7 cellular contexts compared by ENCODE assay signal in genomic region chr1:42845866-42846256, GRCh38. TPM values are rescaled to one million over a fixed set of nuclear protein-coding genes. Genes with fewer than 3 reads are reported as not detected.
A peak's percentile ranks its signal among the peaks of the same experiment; 100 is the strongest.
DNase-seq lines count a peak whose midpoint lies in the region; ATAC-seq lines count a peak whose summit lies in the region.

No MANE protein-coding gene starts in this region.

- 14% methylated on average over 10 of the region's 10 CpGs for WGBS in thymus

- no peak for DNase-seq in activated naive CD8-positive, alpha-beta T cell treated with anti-CD3 and anti-CD28 coated beads for 36 hours
- DNase-seq in left colon (no peak), AG20443 (ENCODE audit: low spot score) (no peak), T-helper 9 cell (no peak)

- ATAC-seq in GM19351 (IDR thresholded peaks at IDR 0.05; ENCODE audit: unreplicated experiment) (peak; percentile 18), HG03025 (IDR thresholded peaks at IDR 0.05; ENCODE audit: low FRiP score, unreplicated experiment) (peak; percentile 12), left colon (peak; percentile 16)

- H3K36me3 ChIP-seq in thymus (ENCODE audit: control insufficient read depth, insufficient read depth), result peaks cover 5% of the 10 kb centered on the region

- no peaks in the 10 kb centered on the region for H3K9me3 ChIP-seq in thymus (ENCODE audit: control insufficient read depth)

- intact Hi-C loops in left colon (cut with DNase I, micrococcal nuclease), result no loop called here

- no peaks in the 10 kb centered on the region for H3K27me3 Mint-ChIP-seq in activated naive CD8-positive, alpha-beta T cell treated with anti-CD3 and anti-CD28 coated beads for 36 hours

- peak overlapping the region; percentile 82 for H3K27ac Mint-ChIP-seq in activated naive CD8-positive, alpha-beta T cell treated with anti-CD3 and anti-CD28 coated beads for 36 hours

- peak overlapping the region; percentile 68 for H3K4me3 ChIP-seq in thymus (ENCODE audit: low read length)

- peak overlapping the region; percentile 91 for H3K4me3 Mint-ChIP-seq in activated naive CD8-positive, alpha-beta T cell treated with anti-CD3 and anti-CD28 coated beads for 36 hours

- peaks cover 44% of the 10 kb centered on the region for H3K36me3 Mint-ChIP-seq in activated naive CD8-positive, alpha-beta T cell treated with anti-CD3 and anti-CD28 coated beads for 36 hours

- H3K4me1 ChIP-seq in thymus (ENCODE audit: control insufficient read depth, insufficient read depth, low read length), result peaks cover 18% of the 10 kb centered on the region

- H3K9me3 Mint-ChIP-seq in activated naive CD8-positive, alpha-beta T cell treated with anti-CD3 and anti-CD28 coated beads for 36 hours, result peaks cover 7% of the 10 kb centered on the region

- H3K4me1 Mint-ChIP-seq in activated naive CD8-positive, alpha-beta T cell treated with anti-CD3 and anti-CD28 coated beads for 36 hours, result peaks cover 27% of the 10 kb centered on the region

- no peak overlapping the region for H3K27ac ChIP-seq in thymus (ENCODE audit: low read depth)

- H3K27me3 ChIP-seq in thymus (ENCODE audit: control insufficient read depth, insufficient read depth), result no peaks in the 10 kb centered on the region

RNA-seq across cellular contexts. Expression of gene ZNF691, which starts 0.6 kb away (rescaled TPM):
- 10 to 100 TPM in 1 of 2 experiments, 1 to 10 TPM in 1; 8.7 to 10.0 TPM for total RNA-seq in activated naive CD8-positive, alpha-beta T cell treated with anti-CD3 and anti-CD28 coated beads for 36 hours
- 1 to 10 TPM; 4.3 to 5.0 TPM for total RNA-seq in left colon
- polyA plus RNA-seq in thymus, result 18.7 TPM

RNA-seq across cellular contexts. Expression of gene SVBP, which starts 28.7 kb away (rescaled TPM):
- 10 to 100 TPM; 11.8 to 13.7 TPM for total RNA-seq in activated naive CD8-positive, alpha-beta T cell treated with anti-CD3 and anti-CD28 coated beads for 36 hours
- 10 to 100 TPM; 11.7 to 18.0 TPM for total RNA-seq in left colon
- polyA plus RNA-seq in thymus, result 65.1 TPM

RNA-seq across cellular contexts. Expression of gene ERMAP, which starts 28.9 kb away (rescaled TPM):
- total RNA-seq in activated naive CD8-positive, alpha-beta T cell treated with anti-CD3 and anti-CD28 coated beads for 36 hours, result 1 to 10 TPM; 3.1 to 3.2 TPM
- total RNA-seq in left colon, result 10 to 100 TPM; 12.5 to 15.6 TPM
- 5.0 TPM for polyA plus RNA-seq in thymus
